ENCODE assay signal across 9 cellular contexts in the genomic region with DNA sequence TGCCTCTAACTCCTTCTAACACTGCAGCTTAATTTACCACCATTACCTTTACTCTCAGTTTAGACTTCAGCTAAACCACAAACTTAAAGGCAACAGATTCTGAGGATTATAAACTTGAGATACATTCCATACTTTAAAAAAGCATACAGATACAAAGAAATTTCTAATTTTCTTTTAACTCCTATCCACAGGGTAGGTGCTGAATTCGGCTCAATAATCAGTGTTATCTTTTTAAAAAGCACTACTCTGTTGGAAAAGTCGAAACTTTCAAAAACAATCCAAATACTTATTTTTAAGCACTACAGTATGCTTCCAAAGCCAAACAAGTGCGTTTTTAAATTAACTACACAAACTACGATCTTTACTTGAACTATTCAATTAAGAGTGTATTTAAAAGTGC. TPM values are rescaled to one million over a fixed set of nuclear protein-coding genes. Genes with fewer than 3 reads are reported as not detected.
DNase-seq lines count a peak whose midpoint lies in the region; ATAC-seq and TF ChIP-seq lines count a peak whose summit lies in the region.
"Had no signal": no experiment of that assay in that cellular context is flagged by ENCODE, and none has a peak within 500 bp of the region (broad histone marks: within the 10 kb centered on the region; RNA-seq: fewer than 3 reads in every experiment).

No MANE protein-coding gene starts in this region.

- H3K4me3 Mint-ChIP-seq in activated naive CD4-positive, alpha-beta T cell treated with anti-CD3 and anti-CD28 coated beads, Interleukin-2, amount 10 ng/mL, durations not matched to agents 7 days and 5 days: peak overlapping the region; percentile 93
- H3K4me3 Mint-ChIP-seq in memory B cell: peak overlapping the region; percentile 90

- CTCF ChIA-PET in activated naive CD4-positive, alpha-beta T cell treated with anti-CD3 and anti-CD28 coated beads, Interleukin-2, amount 10 ng/mL, durations not matched to agents 7 days and 5 days (lab: Charles Lee): interaction anchor here (0.7 to 7.9 kb wide), 6 partner anchors 8 to 244 kb away, joined by 3 to 120 read pairs (median 5); no protein-coding TSS in a partner anchor

- DNase-seq in activated naive CD4-positive, alpha-beta T cell treated with anti-CD3 and anti-CD28 coated beads, Interleukin-2, amount 10 ng/mL, durations not matched to agents 7 days and 5 days: no peak
- DNase-seq in activated naive CD4-positive, alpha-beta T cell treated with anti-CD3 and anti-CD28 coated beads, Interleukin-2, amount 50 U/mL, for 16 hours: no peak
- DNase-seq in astrocyte of the spinal cord (ENCODE audit: low read depth, low spot score): no peak
- no peak for DNase-seq in memory B cell (ENCODE audit: low spot score in 2 of 2)
- no peak for DNase-seq in upper lobe of left lung
- DNase-seq in DMS153 treated with DMSO at 0.1 percent for 48 hours (lab: John Stamatoyannopoulos, UW; ENCODE audit: unreplicated experiment): no peak
- no peak for DNase-seq in NCI-H2107 (lab: John Stamatoyannopoulos, UW)
- DNase-seq in NCI-H82 treated with DMSO at 0.1 percent for 48 hours (lab: John Stamatoyannopoulos, UW; ENCODE audit: unreplicated experiment): no peak
- DNase-seq: NCI-H1105 treated with DMSO at 0.1 percent for 48 hours had no signal

- H3K27ac ChIP-seq in upper lobe of left lung: peak overlapping the region in 2 of 4 donors; percentile 95 to 96

- TF ChIP-seq POLR2A in upper lobe of left lung (IDR thresholded peaks at IDR 0.05): no peak

- H3K4me1 ChIP-seq in upper lobe of left lung: peaks cover 33 to 48% (median 38%) of the 10 kb centered on the region in 4 donors

- TF ChIP-seq CTCF in astrocyte of the spinal cord (IDR thresholded peaks at IDR 0.05; ENCODE audit: low read depth, low read length): no peak
- no peak for TF ChIP-seq CTCF in upper lobe of left lung (IDR thresholded peaks at IDR 0.05)

- in situ Hi-C loops in astrocyte of the spinal cord (cut with HindIII; ENCODE audit: low sequenced_read_pairs): loop anchor here (25.0 kb wide), 1 partner anchor 259 kb away; the partner anchor contains the start of gene SMC3

- 11 to 13% methylated on average over 4 of the region's 4 CpGs for WGBS in upper lobe of left lung, 2 donors

- H3K27me3 ChIP-seq in upper lobe of left lung: no peaks in the 10 kb centered on the region

- no peaks in the 10 kb centered on the region for H3K9me3 ChIP-seq in upper lobe of left lung

- no peaks in the 10 kb centered on the region for H3K27me3 Mint-ChIP-seq in activated naive CD4-positive, alpha-beta T cell treated with anti-CD3 and anti-CD28 coated beads, Interleukin-2, amount 10 ng/mL, durations not matched to agents 7 days and 5 days
- H3K27me3 Mint-ChIP-seq in memory B cell: no peaks in the 10 kb centered on the region

- H3K4me1 Mint-ChIP-seq in activated naive CD4-positive, alpha-beta T cell treated with anti-CD3 and anti-CD28 coated beads, Interleukin-2, amount 10 ng/mL, durations not matched to agents 7 days and 5 days: peaks cover 54% of the 10 kb centered on the region
- H3K4me1 Mint-ChIP-seq in memory B cell: peaks cover 19% of the 10 kb centered on the region

- H3K27ac Mint-ChIP-seq in activated naive CD4-positive, alpha-beta T cell treated with anti-CD3 and anti-CD28 coated beads, Interleukin-2, amount 10 ng/mL, durations not matched to agents 7 days and 5 days: peak overlapping the region; percentile 88
- H3K27ac Mint-ChIP-seq in memory B cell: peak overlapping the region; percentile 94

- ATAC-seq in memory B cell (ENCODE audit: low read depth) (no peak), upper lobe of left lung (ENCODE audit: low FRiP score in 2 of 2) (no peak)

- H3K9me3 Mint-ChIP-seq in activated naive CD4-positive, alpha-beta T cell treated with anti-CD3 and anti-CD28 coated beads, Interleukin-2, amount 10 ng/mL, durations not matched to agents 7 days and 5 days: no peaks in the 10 kb centered on the region
- H3K9me3 Mint-ChIP-seq in memory B cell: no peaks in the 10 kb centered on the region

- TF ChIP-seq EP300 in upper lobe of left lung (IDR thresholded peaks at IDR 0.05): no peak

- H3K4me3 ChIP-seq in astrocyte of the spinal cord (ENCODE audit: low read depth, low read length): peak overlapping the region; percentile 92
- peak overlapping the region; percentile 21 to 88 (median 76) for H3K4me3 ChIP-seq in upper lobe of left lung

- H3K36me3 Mint-ChIP-seq in activated naive CD4-positive, alpha-beta T cell treated with anti-CD3 and anti-CD28 coated beads, Interleukin-2, amount 10 ng/mL, durations not matched to agents 7 days and 5 days: peaks cover 40% of the 10 kb centered on the region
- H3K36me3 Mint-ChIP-seq in memory B cell: peaks cover 9% of the 10 kb centered on the region

- H3K36me3 ChIP-seq in upper lobe of left lung: peaks cover 0 to 42% (median 20%) of the 10 kb centered on the region in 4 donors

RNA-seq across cellular contexts. Expression of gene SMNDC1, which starts 1.0 kb away (rescaled TPM):
- total RNA-seq in upper lobe of left lung: 10 to 100 TPM; 13.5 to 28.2 (median 22.9) TPM
